Comparison of ENCODE assay signal across 8 cellular contexts in genomic region chr1:212284744-212285684, GRCh38. TPM values are rescaled to one million over a fixed set of nuclear protein-coding genes. Genes with fewer than 3 reads are reported as not detected.
A peak's percentile ranks its signal among the peaks of the same experiment; 100 is the strongest.
DNase-seq lines count a peak whose midpoint lies in the region; ATAC-seq and TF ChIP-seq lines count a peak whose summit lies in the region.

Gene PPP2R5A, plus strand, starts transcription at chr1:212285410. Its CDS starts 701 bp downstream, at chr1:212286111.

- intact Hi-C loops in thyroid gland (cut with DNase I), result loop anchor here (10.0 kb wide), 2 partner anchors 50 to 130 kb away; no protein-coding TSS in a partner anchor

- peaks cover 11 to 22% of the 10 kb centered on the region in 2 donors for H3K4me1 ChIP-seq in thyroid gland

- peak; percentile 47 to 96 for TF ChIP-seq POLR2A in thyroid gland (IDR thresholded peaks at IDR 0.05)

- H3K36me3 Mint-ChIP-seq in activated naive CD8-positive, alpha-beta T cell treated with anti-CD3 and anti-CD28 coated beads for 36 hours, result peaks cover 6% of the 10 kb centered on the region
- H3K36me3 Mint-ChIP-seq in glutamatergic neuron (ENCODE audit: unreplicated experiment) (peaks cover 4% of the 10 kb centered on the region), osteocyte (ENCODE audit: unreplicated experiment) (no peaks in the 10 kb centered on the region)

- H3K4me1 Mint-ChIP-seq in activated naive CD8-positive, alpha-beta T cell treated with anti-CD3 and anti-CD28 coated beads for 36 hours, result peaks cover 32% of the 10 kb centered on the region
- H3K4me1 Mint-ChIP-seq in glutamatergic neuron (ENCODE audit: low read depth, unreplicated experiment) (peaks cover 5% of the 10 kb centered on the region), osteocyte (ENCODE audit: unreplicated experiment) (peaks cover 35% of the 10 kb centered on the region)

- no peaks in the 10 kb centered on the region for H3K9me3 ChIP-seq in thyroid gland

- H3K4me3 Mint-ChIP-seq in activated naive CD8-positive, alpha-beta T cell treated with anti-CD3 and anti-CD28 coated beads for 36 hours, result peak within 1 kb of the TSS; percentile 100
- H3K4me3 Mint-ChIP-seq in glutamatergic neuron (ENCODE audit: unreplicated experiment) (peak within 1 kb of the TSS; percentile 97), osteocyte (ENCODE audit: unreplicated experiment) (peak within 1 kb of the TSS; percentile 93)

- no peaks in the 10 kb centered on the region for H3K27me3 Mint-ChIP-seq in activated naive CD8-positive, alpha-beta T cell treated with anti-CD3 and anti-CD28 coated beads for 36 hours
- peaks cover 5% of the 10 kb centered on the region for H3K27me3 Mint-ChIP-seq in glutamatergic neuron (ENCODE audit: unreplicated experiment)
- H3K27me3 Mint-ChIP-seq in osteocyte (ENCODE audit: unreplicated experiment), result no peaks in the 10 kb centered on the region

- H3K9me3 Mint-ChIP-seq in activated naive CD8-positive, alpha-beta T cell treated with anti-CD3 and anti-CD28 coated beads for 36 hours, result no peaks in the 10 kb centered on the region
- H3K9me3 Mint-ChIP-seq in glutamatergic neuron (ENCODE audit: unreplicated experiment), result peaks cover 12% of the 10 kb centered on the region
- no peaks in the 10 kb centered on the region for H3K9me3 Mint-ChIP-seq in osteocyte (ENCODE audit: unreplicated experiment)

- H3K27ac ChIP-seq in thyroid gland, result peak within 1 kb of the TSS; percentile 99 to 100 (median 99)

- peak; percentile 96 for DNase-seq in GM10266 (ENCODE audit: extremely low spot score)
- peak; percentile 99 for DNase-seq in NCI-H1092 treated with DMSO at 0.1 percent for 48 hours (lab: John Stamatoyannopoulos, UW)
- peak; percentile 100 for DNase-seq in SKM-1 treated with dmso at 0.1 percent for 144 hours (lab: John Stamatoyannopoulos, UW; ENCODE audit: unreplicated experiment)
- peak; percentile 99 for DNase-seq in activated naive CD8-positive, alpha-beta T cell treated with anti-CD3 and anti-CD28 coated beads for 36 hours
- DNase-seq in glutamatergic neuron, result peak; percentile 96
- DNase-seq in osteocyte (ENCODE audit: extremely low spot score, unreplicated experiment), result peak; percentile 100
- DNase-seq in thyroid gland, result peak; percentile 99

- peak within 1 kb of the TSS; percentile 92 to 97 (median 92) for H3K4me3 ChIP-seq in thyroid gland (replicated peaks in 1 of 3)

- H3K36me3 ChIP-seq in thyroid gland, result no peaks in the 10 kb centered on the region

- ATAC-seq in HG02610 (IDR thresholded peaks at IDR 0.05; ENCODE audit: unreplicated experiment), result peak; percentile 96

- 0 to 1% methylated on average over 15 to 50 of the region's 92 CpGs for WGBS in thyroid gland, 2 donors

- no peaks in the 10 kb centered on the region for H3K27me3 ChIP-seq in thyroid gland

- H3K27ac Mint-ChIP-seq in activated naive CD8-positive, alpha-beta T cell treated with anti-CD3 and anti-CD28 coated beads for 36 hours, result peak within 1 kb of the TSS; percentile 97
- H3K27ac Mint-ChIP-seq in glutamatergic neuron (ENCODE audit: unreplicated experiment) (peak within 1 kb of the TSS; percentile 33), osteocyte (ENCODE audit: unreplicated experiment) (peak within 1 kb of the TSS; percentile 94)

- peak; percentile 41 for TF ChIP-seq CTCF in GM10266 (IDR thresholded peaks at IDR 0.05; ENCODE audit: control insufficient read depth, insufficient read depth, low read depth, missing control alignments)
- no peak for TF ChIP-seq CTCF in glutamatergic neuron (IDR thresholded peaks at IDR 0.05; ENCODE audit: partially characterized antibody, unreplicated experiment)
- no peak for TF ChIP-seq CTCF in osteocyte (IDR thresholded peaks at IDR 0.05)
- TF ChIP-seq CTCF in thyroid gland (IDR thresholded peaks at IDR 0.05), result peak in 5 of 6 experiments; percentile 13 to 42 (median 34)

RNA-seq across cellular contexts. Expression of gene PPP2R5A, which starts in this region (rescaled TPM):
- total RNA-seq in activated naive CD8-positive, alpha-beta T cell treated with anti-CD3 and anti-CD28 coated beads for 36 hours, result 10 to 100 TPM; 32.9 to 34.3 TPM
- 2.2 TPM for total RNA-seq in glutamatergic neuron (ENCODE audit: unreplicated experiment)
- 17.5 and 17.9 TPM in 2 replicates for total RNA-seq in osteocyte
- total RNA-seq in thyroid gland, result 10 to 100 TPM; 62.7 to 81.5 (median 70.1) TPM

Comparison
In these comparisons a context has a peak if more than half of its experiments do, and no peak if none do; other contexts are left out.
1. Peak in every context shown above with its lines: DNase-seq, ATAC-seq, H3K4me3 ChIP-seq and H3K27ac ChIP-seq.
2. CTCF ChIP-seq: peak in GM10266 (single experiment) and thyroid gland (5 of 6); none in glutamatergic neuron (single experiment) and osteocyte (single experiment).
3. H3K27ac Mint-ChIP-seq: peak in every context shown above with its lines; median percentile 97 in activated naive CD8-positive, alpha-beta T cell treated with anti-CD3 and anti-CD28 coated beads for 36 hours; 94 in osteocyte; 33 in glutamatergic neuron.